Comparison of ENCODE assay signal across 8 cellular contexts in the genomic region with DNA sequence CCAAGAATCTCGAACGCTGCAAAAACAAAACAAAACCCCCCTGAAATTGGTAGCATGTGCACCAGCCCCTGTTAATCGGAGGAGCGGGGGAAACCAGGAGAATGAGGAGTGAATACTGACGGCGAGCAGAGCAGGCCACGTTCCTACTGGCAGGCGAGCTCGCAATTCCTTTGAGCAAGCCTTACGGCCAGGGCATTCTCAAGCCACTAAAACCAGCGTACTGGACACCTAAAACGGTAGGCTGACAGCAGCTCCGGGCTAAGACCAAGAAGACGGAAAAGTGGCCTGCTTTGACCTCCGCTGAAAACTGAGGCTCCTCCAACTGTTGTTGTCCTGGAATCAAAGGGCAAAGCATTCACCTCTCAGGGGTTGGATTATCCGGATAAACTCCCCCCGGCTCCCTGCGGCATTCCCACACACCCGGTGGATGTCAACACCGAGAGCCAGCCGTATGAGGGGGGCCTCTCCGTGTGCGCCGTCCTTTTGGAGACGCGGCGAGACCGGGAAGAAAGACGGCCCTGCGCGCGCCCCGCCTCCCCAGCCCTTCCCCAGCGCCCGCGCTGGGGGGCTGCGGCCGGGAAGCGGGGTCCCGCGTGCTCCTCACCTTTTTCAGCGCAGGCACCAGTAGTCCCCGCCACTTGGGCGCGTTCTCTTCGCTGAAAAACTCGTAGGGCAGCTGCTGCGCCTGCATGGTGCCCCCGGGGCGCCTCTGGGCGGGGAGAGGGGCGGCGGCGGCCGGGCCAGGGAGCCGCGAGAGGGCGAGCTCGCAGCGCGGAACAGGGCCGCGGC. TPM values are rescaled to one million over a fixed set of nuclear protein-coding genes. Genes with fewer than 3 reads are reported as not detected.
DNase-seq lines count a peak whose midpoint lies in the region; ATAC-seq and TF ChIP-seq lines count a peak whose summit lies in the region.

No MANE protein-coding gene starts in this region.

- peaks cover 5% of the 10 kb centered on the region for H3K36me3 Mint-ChIP-seq in activated naive CD4-positive, alpha-beta T cell treated with anti-CD3 and anti-CD28 coated beads, Interleukin-2, amount 50 U/mL, for 24 hours

- H3K27ac Mint-ChIP-seq in activated naive CD4-positive, alpha-beta T cell treated with anti-CD3 and anti-CD28 coated beads, Interleukin-2, amount 50 U/mL, for 24 hours, result peak overlapping the region; percentile 94

- H2AFZ ChIP-seq in osteoblast (ENCODE audit: low read length), result peak overlapping the region; percentile 70

- H3K9me3 ChIP-seq in RWPE2 (ENCODE audit: severe bottlenecking) (no peaks in the 10 kb centered on the region), osteoblast (ENCODE audit: low read depth, low read length) (no peaks in the 10 kb centered on the region)

- H3K36me3 ChIP-seq in RWPE2 (ENCODE audit: low read depth), result 0 out of 2 replicates have a peak, but pooled peaks cover 2% of the 10 kb centered on the region
- no peaks in the 10 kb centered on the region for H3K36me3 ChIP-seq in osteoblast (ENCODE audit: insufficient read depth, low read length)
- H3K36me3 ChIP-seq in urinary bladder (ENCODE audit: insufficient read depth), result no peaks in the 10 kb centered on the region

- H3K4me3 Mint-ChIP-seq in activated naive CD4-positive, alpha-beta T cell treated with anti-CD3 and anti-CD28 coated beads, Interleukin-2, amount 50 U/mL, for 24 hours, result peak overlapping the region; percentile 98

- H3K4me1 Mint-ChIP-seq in activated naive CD4-positive, alpha-beta T cell treated with anti-CD3 and anti-CD28 coated beads, Interleukin-2, amount 50 U/mL, for 24 hours, result peaks cover 63% of the 10 kb centered on the region

- no peaks in the 10 kb centered on the region for H3K9me3 Mint-ChIP-seq in activated naive CD4-positive, alpha-beta T cell treated with anti-CD3 and anti-CD28 coated beads, Interleukin-2, amount 50 U/mL, for 24 hours

- ATAC-seq in GM19452 (IDR thresholded peaks at IDR 0.05; ENCODE audit: unreplicated experiment) (peak; percentile 40), HG03521 (IDR thresholded peaks at IDR 0.05; ENCODE audit: unreplicated experiment) (peak; percentile 31), RWPE2 (ENCODE audit: low read depth) (peak; percentile 31)

- TF ChIP-seq CTCF in RWPE2 (IDR thresholded peaks at IDR 0.05; ENCODE audit: poor library complexity, severe bottlenecking) (no peak), osteoblast (IDR thresholded peaks at IDR 0.05; ENCODE audit: extremely low read depth, low read depth, low read length) (no peak)

- H3K4me2 ChIP-seq in osteoblast (ENCODE audit: insufficient read depth, low read length), result peak overlapping the region; percentile 92

- DNase-seq in Caki2 (ENCODE audit: low read depth), result peak; percentile 62
- DNase-seq in RWPE2 (ENCODE audit: low spot score), result no peak
- peak in 39 of 42 donors; percentile 18 to 78 (median 60) for DNase-seq in head of caudate nucleus
- DNase-seq in osteoblast (ENCODE audit: insufficient read length, low spot score, missing footprints), result peak; percentile 92

- H3K27me3 Mint-ChIP-seq in activated naive CD4-positive, alpha-beta T cell treated with anti-CD3 and anti-CD28 coated beads, Interleukin-2, amount 50 U/mL, for 24 hours, result no peaks in the 10 kb centered on the region

- in situ Hi-C loops in Caki2 (cut with HindIII; ENCODE audit: low pct_unique_long_range_greater_than_20kb, low sequenced_read_pairs), result no loop called here

- intact Hi-C loops in head of caudate nucleus (cut with DNase I), result loop anchor here (2.0 to 10.0 kb wide), 3 partner anchors 63 to 515 kb away; a partner anchor contains a TSS

- H3K4me1 ChIP-seq in RWPE2 (ENCODE audit: insufficient read depth, poor library complexity, severe bottlenecking) (peaks cover 5% of the 10 kb centered on the region), osteoblast (ENCODE audit: insufficient read depth, low read length) (peaks cover 24% of the 10 kb centered on the region), urinary bladder (ENCODE audit: insufficient read depth) (peaks cover 2% of the 10 kb centered on the region)

- H3K27ac ChIP-seq in RWPE2 (ENCODE audit: poor library complexity, severe bottlenecking) (peak overlapping the region; percentile 81), osteoblast (ENCODE audit: low read depth, low read length) (peak overlapping the region; percentile 29), urinary bladder (ENCODE audit: low read depth) (peak overlapping the region; percentile 99)

- under 1% methylated on average over 63 of the region's 63 CpGs for WGBS in urinary bladder

- H3K79me2 ChIP-seq in osteoblast (ENCODE audit: insufficient read depth, low read length), result peaks cover 65% of the 10 kb centered on the region

- H4K20me1 ChIP-seq in osteoblast (ENCODE audit: insufficient read depth, low read length), result peaks cover 25% of the 10 kb centered on the region

- H3K4me3 ChIP-seq in RWPE2 (ENCODE audit: severe bottlenecking), result peak overlapping the region; percentile 64
- H3K4me3 ChIP-seq in osteoblast (ENCODE audit: insufficient read depth, low read length), result peak overlapping the region; percentile 79
- peak overlapping the region; percentile 98 for H3K4me3 ChIP-seq in urinary bladder (ENCODE audit: low read depth, low read length)

- H3K27me3 ChIP-seq in RWPE2 (ENCODE audit: insufficient read depth, poor library complexity, severe bottlenecking), result no peaks in the 10 kb centered on the region
- no peaks in the 10 kb centered on the region for H3K27me3 ChIP-seq in osteoblast (ENCODE audit: insufficient read depth, low read length)

RNA-seq across cellular contexts. Expression of a gene that starts 0.9 kb away (rescaled TPM):
- 8.7 and 9.5 TPM in 2 replicates for total RNA-seq in Caki2 (2014; rRNA removed; shearing (Covaris generic); ENCODE audit: low replicate concordance)
- total RNA-seq in osteoblast (21.8 and 28.6 TPM in 2 replicates), urinary bladder (92.6 TPM)
- 17.3 TPM for polyA plus RNA-seq in urinary bladder

Comparison
In these comparisons a context has a peak if more than half of its experiments do, and no peak if none do; other contexts are left out.
1. H3K27ac ChIP-seq: peak in every context shown above with its lines; median percentile 99 in urinary bladder; 81 in RWPE2; 29 in osteoblast.